In genomic region chr9:113579270-113580040, GRCh38 we compare ENCODE assay signal across 8 cellular contexts.
A peak's percentile ranks its signal among the peaks of the same experiment; 100 is the strongest.
DNase-seq lines count a peak whose midpoint lies in the region; ATAC-seq and TF ChIP-seq lines count a peak whose summit lies in the region.

No MANE protein-coding gene starts in this region.

- no peaks in the 10 kb centered on the region for H3K27me3 Mint-ChIP-seq in brain

- POLR2A ChIA-PET in Panc1 (lab: Charles Lee) = interaction anchor here (0.6 kb wide), 1 partner anchor 11 kb away, joined by 3 read pairs; no protein-coding TSS in a partner anchor

- TF ChIP-seq CTCF in Panc1 (IDR thresholded peaks at IDR 0.05) (no peak), brain (conservative IDR thresholded peaks at IDR 0.05) (no peak), mucosa of descending colon (IDR thresholded peaks at IDR 0.05) (no peak)

- peak; percentile 29 for DNase-seq in NCI-H82 (lab: John Stamatoyannopoulos, UW)
- no peak for DNase-seq in NCI-H82 treated with DMSO at 0.1 percent for 48 hours (lab: John Stamatoyannopoulos, UW; ENCODE audit: unreplicated experiment)
- no peak for DNase-seq in Panc1 (ENCODE audit: low read depth, low spot score)
- DNase-seq in mucosa of descending colon = peak in 2 of 3 donors; percentile 45 to 75
- no peak for DNase-seq in NCI-H1930 (lab: John Stamatoyannopoulos, UW)
- DNase-seq in NCI-H345 (lab: John Stamatoyannopoulos, UW) = no peak

- H3K27me3 ChIP-seq in Panc1 (ENCODE audit: control insufficient read depth, insufficient read depth, low read length) = no peaks in the 10 kb centered on the region

- H3K4me1 Mint-ChIP-seq in brain = peaks cover 37% of the 10 kb centered on the region

- H3K4me3 Mint-ChIP-seq in brain = no peak overlapping the region

- peaks cover 6% of the 10 kb centered on the region for H3K36me3 Mint-ChIP-seq in brain

- H3K4me1 ChIP-seq in Panc1 (ENCODE audit: control insufficient read depth, insufficient read depth, low read length) (peaks cover 16% of the 10 kb centered on the region), mucosa of descending colon (ENCODE audit: low read depth) (peaks cover 46% of the 10 kb centered on the region)

- intact Hi-C loops in Panc1 (cut with micrococcal nuclease; ENCODE audit: unreplicated experiment) = no loop called here
- intact Hi-C loops in mucosa of descending colon (cut with DNase I, micrococcal nuclease) = no loop called here

- H3K9me3 Mint-ChIP-seq in brain = no peaks in the 10 kb centered on the region

- H3K4me3 ChIP-seq in Panc1 (ENCODE audit: low read depth in 2 of 2, low read length in 2 of 2) (no peak overlapping the region), mucosa of descending colon (no peak overlapping the region)

- in situ Hi-C loops in Panc1 (cut with HindIII; ENCODE audit: low pct_unique_long_range_greater_than_20kb, low sequenced_read_pairs) = no loop called here

- H3K9me3 ChIP-seq in Panc1 (ENCODE audit: control insufficient read depth, insufficient read depth, low read depth, low read length) (no peaks in the 10 kb centered on the region), mucosa of descending colon (no peaks in the 10 kb centered on the region)

- no peak overlapping the region for H3K27ac ChIP-seq in Panc1 (ENCODE audit: low read length)

- BruUV-seq in Panc1 (replicated peaks; lab: Mats Ljungman, UMichigan) = no TSS peak

- H3K27ac Mint-ChIP-seq in brain = peak overlapping the region in 4 of 5 experiments; percentile 32 to 77 (median 51)

- no peaks in the 10 kb centered on the region for H3K36me3 ChIP-seq in Panc1 (ENCODE audit: control insufficient read depth, insufficient read depth, low read length)
- H3K36me3 ChIP-seq in mucosa of descending colon (ENCODE audit: low read depth) = no peaks in the 10 kb centered on the region

- CTCF ChIA-PET in Panc1 (lab: Charles Lee) = interaction anchor here (1.0 to 1.3 kb wide), 2 partner anchors 12 to 128 kb away, joined by 3 to 6 read pairs; no protein-coding TSS in a partner anchor

- ATAC-seq in HG03064 (IDR thresholded peaks at IDR 0.05; ENCODE audit: low read depth, unreplicated experiment) (peak; percentile 24), Panc1 (peak; percentile 27), mucosa of descending colon (peak; percentile 20)

Comparison
In these comparisons a context has a peak if more than half of its experiments do, and no peak if none do; other contexts are left out.
1. DNase-seq: peak in NCI-H82 (single experiment) and mucosa of descending colon (2 of 3); none in NCI-H82 treated with DMSO at 0.1 percent for 48 hours (single experiment), Panc1 (single experiment), NCI-H1930 (0 of 2) and NCI-H345 (single experiment).
2. Peak in every context shown above with its lines, with median percentiles within 50 percentile points of each other: ATAC-seq.